1 cellular context compared by ENCODE assay signal in the genomic region with DNA sequence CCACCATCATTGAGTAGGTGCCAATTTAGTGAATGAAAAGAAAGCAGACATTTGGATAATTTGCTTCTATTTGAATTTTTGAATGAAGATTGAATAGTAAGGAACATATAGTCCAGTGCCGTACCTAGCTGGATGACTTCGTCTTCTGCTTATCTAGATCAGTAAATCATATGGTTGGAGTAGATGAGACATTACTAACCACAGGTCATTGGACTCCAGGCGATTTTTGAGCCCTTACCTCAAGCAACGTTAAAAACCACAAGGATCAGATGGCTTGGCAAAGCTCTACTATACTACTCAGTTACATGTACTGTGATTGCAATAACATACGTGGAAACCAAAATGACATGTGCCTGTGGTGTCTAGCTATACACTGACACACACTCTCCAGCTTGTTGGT.
TF ChIP-seq lines count a peak whose summit lies in the region.

No MANE protein-coding gene starts in this region.

TF ChIP-seq in HepG2, 621 proteins besides CTCF, POLR2A, EP300 and RAD21:
- TF ChIP-seq, protein P1, sequence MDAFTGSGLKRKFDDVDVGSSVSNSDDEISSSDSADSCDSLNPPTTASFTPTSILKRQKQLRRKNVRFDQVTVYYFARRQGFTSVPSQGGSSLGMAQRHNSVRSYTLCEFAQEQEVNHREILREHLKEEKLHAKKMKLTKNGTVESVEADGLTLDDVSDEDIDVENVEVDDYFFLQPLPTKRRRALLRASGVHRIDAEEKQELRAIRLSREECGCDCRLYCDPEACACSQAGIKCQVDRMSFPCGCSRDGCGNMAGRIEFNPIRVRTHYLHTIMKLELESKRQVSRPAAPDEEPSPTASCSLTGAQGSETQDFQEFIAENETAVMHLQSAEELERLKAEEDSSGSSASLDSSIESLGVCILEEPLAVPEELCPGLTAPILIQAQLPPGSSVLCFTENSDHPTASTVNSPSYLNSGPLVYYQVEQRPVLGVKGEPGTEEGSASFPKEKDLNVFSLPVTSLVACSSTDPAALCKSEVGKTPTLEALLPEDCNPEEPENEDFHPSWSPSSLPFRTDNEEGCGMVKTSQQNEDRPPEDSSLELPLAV (CRISPR knock-in tag; conservative IDR thresholded peaks at IDR 0.05; ENCODE audit: low read depth): no peak
- TF ChIP-seq ZNF549 (CRISPR knock-in tag; IDR thresholded peaks at IDR 0.05) (no peak), CBFB (CRISPR knock-in tag; IDR thresholded peaks at IDR 0.05) (no peak), ELF4 (CRISPR knock-in tag; IDR thresholded peaks at IDR 0.05; ENCODE audit: borderline replicate concordance) (no peak), ZNF382 (CRISPR knock-in tag; IDR thresholded peaks at IDR 0.05; ENCODE audit: borderline replicate concordance) (no peak), GPN1 (CRISPR knock-in tag; IDR thresholded peaks at IDR 0.05; ENCODE audit: borderline replicate concordance) (no peak), NRL (CRISPR knock-in tag; IDR thresholded peaks at IDR 0.05; ENCODE audit: borderline replicate concordance) (no peak), ZNF460 (CRISPR knock-in tag; IDR thresholded peaks at IDR 0.05; ENCODE audit: borderline replicate concordance) (no peak), ARNT (IDR thresholded peaks at IDR 0.05) (no peak), ZNF235 (CRISPR knock-in tag; IDR thresholded peaks at IDR 0.05; ENCODE audit: borderline replicate concordance) (no peak)
- TF ChIP-seq, protein P2, sequence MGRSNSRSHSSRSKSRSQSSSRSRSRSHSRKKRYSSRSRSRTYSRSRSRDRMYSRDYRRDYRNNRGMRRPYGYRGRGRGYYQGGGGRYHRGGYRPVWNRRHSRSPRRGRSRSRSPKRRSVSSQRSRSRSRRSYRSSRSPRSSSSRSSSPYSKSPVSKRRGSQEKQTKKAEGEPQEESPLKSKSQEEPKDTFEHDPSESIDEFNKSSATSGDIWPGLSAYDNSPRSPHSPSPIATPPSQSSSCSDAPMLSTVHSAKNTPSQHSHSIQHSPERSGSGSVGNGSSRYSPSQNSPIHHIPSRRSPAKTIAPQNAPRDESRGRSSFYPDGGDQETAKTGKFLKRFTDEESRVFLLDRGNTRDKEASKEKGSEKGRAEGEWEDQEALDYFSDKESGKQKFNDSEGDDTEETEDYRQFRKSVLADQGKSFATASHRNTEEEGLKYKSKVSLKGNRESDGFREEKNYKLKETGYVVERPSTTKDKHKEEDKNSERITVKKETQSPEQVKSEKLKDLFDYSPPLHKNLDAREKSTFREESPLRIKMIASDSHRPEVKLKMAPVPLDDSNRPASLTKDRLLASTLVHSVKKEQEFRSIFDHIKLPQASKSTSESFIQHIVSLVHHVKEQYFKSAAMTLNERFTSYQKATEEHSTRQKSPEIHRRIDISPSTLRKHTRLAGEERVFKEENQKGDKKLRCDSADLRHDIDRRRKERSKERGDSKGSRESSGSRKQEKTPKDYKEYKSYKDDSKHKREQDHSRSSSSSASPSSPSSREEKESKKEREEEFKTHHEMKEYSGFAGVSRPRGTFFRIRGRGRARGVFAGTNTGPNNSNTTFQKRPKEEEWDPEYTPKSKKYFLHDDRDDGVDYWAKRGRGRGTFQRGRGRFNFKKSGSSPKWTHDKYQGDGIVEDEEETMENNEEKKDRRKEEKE (IDR thresholded peaks at IDR 0.05): no peak
- TF ChIP-seq, protein P3, sequence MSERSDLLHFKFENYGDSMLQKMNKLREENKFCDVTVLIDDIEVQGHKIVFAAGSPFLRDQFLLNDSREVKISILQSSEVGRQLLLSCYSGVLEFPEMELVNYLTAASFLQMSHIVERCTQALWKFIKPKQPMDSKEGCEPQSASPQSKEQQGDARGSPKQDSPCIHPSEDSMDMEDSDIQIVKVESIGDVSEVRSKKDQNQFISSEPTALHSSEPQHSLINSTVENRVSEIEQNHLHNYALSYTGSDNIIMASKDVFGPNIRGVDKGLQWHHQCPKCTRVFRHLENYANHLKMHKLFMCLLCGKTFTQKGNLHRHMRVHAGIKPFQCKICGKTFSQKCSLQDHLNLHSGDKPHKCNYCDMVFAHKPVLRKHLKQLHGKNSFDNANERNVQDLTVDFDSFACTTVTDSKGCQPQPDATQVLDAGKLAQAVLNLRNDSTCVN (CRISPR knock-in tag; IDR thresholded peaks at IDR 0.05; ENCODE audit: borderline replicate concordance): no peak
- TF ChIP-seq, protein P4, sequence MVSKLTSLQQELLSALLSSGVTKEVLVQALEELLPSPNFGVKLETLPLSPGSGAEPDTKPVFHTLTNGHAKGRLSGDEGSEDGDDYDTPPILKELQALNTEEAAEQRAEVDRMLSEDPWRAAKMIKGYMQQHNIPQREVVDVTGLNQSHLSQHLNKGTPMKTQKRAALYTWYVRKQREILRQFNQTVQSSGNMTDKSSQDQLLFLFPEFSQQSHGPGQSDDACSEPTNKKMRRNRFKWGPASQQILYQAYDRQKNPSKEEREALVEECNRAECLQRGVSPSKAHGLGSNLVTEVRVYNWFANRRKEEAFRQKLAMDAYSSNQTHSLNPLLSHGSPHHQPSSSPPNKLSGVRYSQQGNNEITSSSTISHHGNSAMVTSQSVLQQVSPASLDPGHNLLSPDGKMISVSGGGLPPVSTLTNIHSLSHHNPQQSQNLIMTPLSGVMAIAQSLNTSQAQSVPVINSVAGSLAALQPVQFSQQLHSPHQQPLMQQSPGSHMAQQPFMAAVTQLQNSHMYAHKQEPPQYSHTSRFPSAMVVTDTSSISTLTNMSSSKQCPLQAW (CRISPR knock-in tag; IDR thresholded peaks at IDR 0.05): no peak
- TF ChIP-seq, protein P5, sequence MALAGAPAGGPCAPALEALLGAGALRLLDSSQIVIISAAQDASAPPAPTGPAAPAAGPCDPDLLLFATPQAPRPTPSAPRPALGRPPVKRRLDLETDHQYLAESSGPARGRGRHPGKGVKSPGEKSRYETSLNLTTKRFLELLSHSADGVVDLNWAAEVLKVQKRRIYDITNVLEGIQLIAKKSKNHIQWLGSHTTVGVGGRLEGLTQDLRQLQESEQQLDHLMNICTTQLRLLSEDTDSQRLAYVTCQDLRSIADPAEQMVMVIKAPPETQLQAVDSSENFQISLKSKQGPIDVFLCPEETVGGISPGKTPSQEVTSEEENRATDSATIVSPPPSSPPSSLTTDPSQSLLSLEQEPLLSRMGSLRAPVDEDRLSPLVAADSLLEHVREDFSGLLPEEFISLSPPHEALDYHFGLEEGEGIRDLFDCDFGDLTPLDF (CRISPR knock-in tag; IDR thresholded peaks at IDR 0.05): no peak
- TF ChIP-seq, protein P6, sequence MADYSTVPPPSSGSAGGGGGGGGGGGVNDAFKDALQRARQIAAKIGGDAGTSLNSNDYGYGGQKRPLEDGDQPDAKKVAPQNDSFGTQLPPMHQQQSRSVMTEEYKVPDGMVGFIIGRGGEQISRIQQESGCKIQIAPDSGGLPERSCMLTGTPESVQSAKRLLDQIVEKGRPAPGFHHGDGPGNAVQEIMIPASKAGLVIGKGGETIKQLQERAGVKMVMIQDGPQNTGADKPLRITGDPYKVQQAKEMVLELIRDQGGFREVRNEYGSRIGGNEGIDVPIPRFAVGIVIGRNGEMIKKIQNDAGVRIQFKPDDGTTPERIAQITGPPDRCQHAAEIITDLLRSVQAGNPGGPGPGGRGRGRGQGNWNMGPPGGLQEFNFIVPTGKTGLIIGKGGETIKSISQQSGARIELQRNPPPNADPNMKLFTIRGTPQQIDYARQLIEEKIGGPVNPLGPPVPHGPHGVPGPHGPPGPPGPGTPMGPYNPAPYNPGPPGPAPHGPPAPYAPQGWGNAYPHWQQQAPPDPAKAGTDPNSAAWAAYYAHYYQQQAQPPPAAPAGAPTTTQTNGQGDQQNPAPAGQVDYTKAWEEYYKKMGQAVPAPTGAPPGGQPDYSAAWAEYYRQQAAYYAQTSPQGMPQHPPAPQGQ (CRISPR knock-in tag; IDR thresholded peaks at IDR 0.05; ENCODE audit: borderline replicate concordance): no peak
